Comparison of ENCODE assay signal across 10 cellular contexts in the genomic region with DNA sequence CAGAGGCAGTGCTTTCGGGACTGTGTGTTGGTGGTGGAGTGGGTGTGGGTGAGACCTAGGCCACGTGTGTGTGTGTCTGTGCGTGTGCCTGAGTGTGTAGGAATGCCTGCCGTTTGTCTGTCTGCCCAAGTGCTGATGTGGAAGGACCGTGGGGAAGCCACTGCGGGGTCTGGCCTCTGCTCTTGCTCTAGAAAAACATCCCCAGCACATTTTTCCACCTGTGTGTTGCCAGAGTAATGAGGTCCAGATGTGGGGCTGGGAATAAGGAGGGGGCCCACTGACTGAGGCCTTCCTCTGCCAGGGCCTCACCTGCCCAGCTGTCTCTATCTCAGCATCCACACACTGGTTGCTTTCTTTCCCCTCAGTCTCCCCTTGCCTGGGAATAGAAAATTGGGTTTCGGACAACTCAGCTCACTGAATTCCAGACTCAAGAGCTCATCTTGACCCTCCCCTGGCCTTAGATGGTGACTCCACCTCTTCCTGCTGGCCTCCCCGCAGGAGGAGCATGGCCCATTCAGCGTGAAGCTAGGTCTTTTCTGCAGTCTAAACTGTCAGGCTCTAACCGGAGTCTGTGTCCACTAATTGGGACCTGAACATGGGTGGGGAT. TPM values are rescaled to one million over a fixed set of nuclear protein-coding genes. Genes with fewer than 3 reads are reported as not detected.
A peak's percentile ranks its signal among the peaks of the same experiment; 100 is the strongest.
DNase-seq lines count a peak whose midpoint lies in the region; ATAC-seq and TF ChIP-seq lines count a peak whose summit lies in the region.
"Had no signal": no experiment of that assay in that cellular context is flagged by ENCODE, and none has a peak within 500 bp of the region (broad histone marks: within the 10 kb centered on the region; RNA-seq: fewer than 3 reads in every experiment).

No MANE protein-coding gene starts in this region.

- DNase-seq in HS-5 (ENCODE audit: low read depth), result peak; percentile 51
- DNase-seq in coronary artery (ENCODE audit: low spot score), result no peak
- peak; percentile 74 for DNase-seq in left kidney (ENCODE audit: low read depth, low spot score)
- DNase-seq in thyroid gland, result peak in 1 of 2 donors; percentile 22
- DNase-seq in activated CD4-positive, alpha-beta T cell treated with anti-CD3 and anti-CD28 coated beads, Interleukin-2, amount 50 U/mL, for 48 hours, result no peak
- DNase-seq in stimulated activated CD8-positive, alpha-beta memory T cell treated with anti-CD3 and anti-CD28 coated beads, Interleukin-4, amount 100 ng/mL, for 48 hours, result no peak
- no peak for DNase-seq in NCI-H2171 treated with DMSO at 0.1 percent for 48 hours (lab: John Stamatoyannopoulos, UW)
- DNase-seq: activated naive CD8-positive, alpha-beta T cell treated with anti-CD3 and anti-CD28 coated beads, Interleukin-2, amount 50 U/mL, for 24 hours; NCI-H774 had no signal

- H3K27ac ChIP-seq in coronary artery (peak overlapping the region; percentile 93 to 95), thyroid gland (peak overlapping the region in 2 of 3 donors; percentile 39 to 52)

- no peaks in the 10 kb centered on the region for H3K27me3 ChIP-seq in thyroid gland

- H3K36me3 ChIP-seq in thyroid gland, result no peaks in the 10 kb centered on the region

- ATAC-seq in GM18502 (IDR thresholded peaks at IDR 0.05; ENCODE audit: poor library complexity, unreplicated experiment), result no peak
- ATAC-seq: activated naive CD8-positive, alpha-beta T cell treated with anti-CD3 and anti-CD28 coated beads, Interleukin-2, amount 50 U/mL, for 24 hours had no signal

- intact Hi-C loops in thyroid gland (cut with DNase I), result no loop called here

- H3K9me3 ChIP-seq in thyroid gland, result no peaks in the 10 kb centered on the region

- H3K4me1 ChIP-seq in thyroid gland, result peaks cover 8 to 33% of the 10 kb centered on the region in 2 donors

- no peak for TF ChIP-seq POLR2A in thyroid gland (IDR thresholded peaks at IDR 0.05)

- H3K4me3 ChIP-seq in coronary artery, result no peak overlapping the region
- no peak overlapping the region for H3K4me3 ChIP-seq in thyroid gland (replicated peaks in 1 of 3)

- 52 to 63% methylated on average over 10 of the region's 10 CpGs for WGBS in thyroid gland, 2 donors

- no peak for TF ChIP-seq CTCF in coronary artery (IDR thresholded peaks at IDR 0.05)
- no peak for TF ChIP-seq CTCF in thyroid gland (IDR thresholded peaks at IDR 0.05)

RNA-seq across cellular contexts. Expression of a gene that starts 7.6 kb away (rescaled TPM):
- total RNA-seq in thyroid gland, result 1 to 10 TPM in 1 of 4 donors, not detected in 3; 2.0 TPM

RNA-seq across cellular contexts. Expression of a gene that starts 23.0 kb away (rescaled TPM):
- total RNA-seq in thyroid gland, result 10 to 100 TPM; 28.6 to 37.2 (median 31.9) TPM

RNA-seq across cellular contexts. Expression of a gene that starts 28.0 kb away (rescaled TPM):
- 10 to 100 TPM; 12.2 to 57.3 (median 18.5) TPM for total RNA-seq in thyroid gland

RNA-seq across cellular contexts. Expression of a gene that starts 43.5 kb away (rescaled TPM):
- total RNA-seq in thyroid gland, result under 1 TPM; 0.24 to 0.81 (median 0.58) TPM

Comparison
In these comparisons a context has a peak if more than half of its experiments do, and no peak if none do; other contexts are left out.
1. DNase-seq: peak in HS-5 (single experiment) and left kidney (single experiment); none in coronary artery (single experiment), activated CD4-positive, alpha-beta T cell treated with anti-CD3 and anti-CD28 coated beads, Interleukin-2, amount 50 U/mL, for 48 hours (0 of 2), stimulated activated CD8-positive, alpha-beta memory T cell treated with anti-CD3 and anti-CD28 coated beads, Interleukin-4, amount 100 ng/mL, for 48 hours (single experiment) and NCI-H2171 treated with DMSO at 0.1 percent for 48 hours (single experiment).